16 cellular contexts compared by ENCODE assay signal in genomic region chr1:22217811-22218460, GRCh38.
"Had no signal": no experiment of that assay in that cellular context is flagged by ENCODE, and none has a peak within 500 bp of the region (broad histone marks: within the 10 kb centered on the region; RNA-seq: fewer than 3 reads in every experiment).

No MANE protein-coding gene starts in this region.

- DNase-seq: activated B cell treated with CpG ODN at 0.5 μM for 24 hours; activated CD4-positive, alpha-beta T cell treated with anti-CD3 and anti-CD28 coated beads for 48 hours; activated CD8-positive, alpha-beta memory T cell treated with anti-CD3 and anti-CD28 coated beads, Interleukin-2, amount 50 U/mL, for 4 hours; activated CD8-positive, alpha-beta T cell treated with anti-CD3 and anti-CD28 coated beads, Interleukin-2, amount 10 ng/mL, durations not matched to agents 7 days and 5 days; activated effector memory CD4-positive, alpha-beta T cell treated with anti-CD3 and anti-CD28 coated beads, Interleukin-2, amount 50 U/mL, for 16 hours; activated T-cell treated with anti-CD3 and anti-CD28 coated beads, Interleukin-2, amount 50 U/mL, for 48 hours; left ventricle myocardium superior; stimulated activated CD4-positive, alpha-beta T cell treated with anti-CD3 and anti-CD28 coated beads, Interleukin-12 subunit alpha, Interleukin-12 subunit beta, amount 100 ng/mL, for 4 hours; stimulated activated naive CD4-positive, alpha-beta T cell had no signal

- H3K27me3 ChIP-seq: adrenal gland had no signal

- H3K4me3 ChIP-seq: adrenal gland, dorsolateral prefrontal cortex, esophagus muscularis mucosa, hepatocyte, tibial nerve had no signal

- H3K27ac ChIP-seq: adrenal gland, dorsolateral prefrontal cortex, esophagus muscularis mucosa, hepatocyte, tibial nerve had no signal

- H3K9me3 ChIP-seq: adrenal gland had no signal

- H3K4me1 ChIP-seq: adrenal gland, esophagus muscularis mucosa, tibial nerve had no signal

- FAIRE-seq: endometrium, keratinocyte had no signal

- H3K36me3 ChIP-seq: adrenal gland, esophagus muscularis mucosa, tibial nerve had no signal
